1 cellular context compared by ENCODE assay signal in the genomic region with DNA sequence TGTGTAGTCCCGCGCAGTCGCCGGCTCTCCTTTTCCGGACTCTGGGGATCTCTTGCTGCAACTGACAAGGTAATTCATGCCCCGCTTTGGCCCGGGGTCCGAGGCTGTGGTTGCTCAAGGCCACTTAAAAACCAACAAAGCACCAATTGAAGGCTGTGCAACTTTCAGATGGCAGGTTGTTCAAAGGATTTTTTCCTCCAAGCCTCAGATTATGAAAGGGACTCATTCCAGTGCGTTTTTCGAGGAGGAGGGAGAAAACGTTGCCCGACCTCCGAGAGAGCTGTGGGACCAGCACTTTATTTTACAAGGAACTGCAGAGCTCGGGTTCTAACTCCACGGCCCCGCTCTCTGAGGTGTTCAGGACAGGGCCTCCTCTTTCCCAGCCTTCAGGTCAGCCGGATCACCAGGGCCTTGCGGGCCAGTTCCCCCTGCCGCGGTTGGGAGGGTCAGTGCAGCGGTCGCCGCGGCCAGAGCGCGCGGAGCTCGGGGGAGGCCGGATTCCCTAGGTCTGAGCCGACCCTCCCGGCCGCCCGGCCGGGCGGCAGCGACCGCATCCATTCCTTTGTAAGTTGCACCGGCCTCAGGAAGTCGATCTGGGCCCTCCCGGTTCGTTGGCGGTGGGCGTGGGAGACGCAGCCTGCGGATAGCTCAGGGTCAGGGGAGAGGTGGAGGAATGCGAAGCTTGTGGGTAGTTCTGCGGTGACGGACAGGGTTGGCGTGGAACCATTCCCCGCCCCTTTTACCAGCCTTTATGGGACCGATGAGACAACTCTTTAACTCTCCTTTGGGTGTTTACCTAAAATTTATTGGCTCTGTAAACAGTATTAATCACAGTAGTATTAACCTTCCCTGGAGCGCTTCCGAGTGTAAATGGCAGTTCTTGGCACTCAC.
TF ChIP-seq lines count a peak whose summit lies in the region.

No MANE protein-coding gene starts in this region.

TF ChIP-seq in HepG2, 621 proteins besides CTCF, POLR2A, EP300 and RAD21 (continued from another document and continues in another):
- TF ChIP-seq SNAPC2 (CRISPR knock-in tag; IDR thresholded peaks at IDR 0.05) (peak; percentile 79; the same call in 1 of the 2 replicates), U2AF2 (IDR thresholded peaks at IDR 0.05; ENCODE audit: low read depth, low read length) (0 out of 2 replicates have a peak, but pooled peaks have one; percentile 36), ZNF720 (CRISPR knock-in tag; IDR thresholded peaks at IDR 0.05) (no peak), SAP130 (CRISPR knock-in tag; IDR thresholded peaks at IDR 0.05; ENCODE audit: low read depth) (peak; percentile 85), HOXA5 (CRISPR knock-in tag; IDR thresholded peaks at IDR 0.05) (no peak), HDAC6 (IDR thresholded peaks at IDR 0.05; ENCODE audit: low read depth, low read length) (no peak), GABPB1 (CRISPR knock-in tag; IDR thresholded peaks at IDR 0.05) (peak; percentile 70), NFKBIZ (CRISPR knock-in tag; IDR thresholded peaks at IDR 0.05) (no peak; the same call in 1 of the 2 replicates), NR2F2 (IDR thresholded peaks at IDR 0.05; ENCODE audit: borderline replicate concordance, low read depth) (0 out of 2 replicates have a peak, but pooled peaks have one; percentile 28), ELF3 (CRISPR knock-in tag; IDR thresholded peaks at IDR 0.05) (peak; percentile 36; the same call in 1 of the 2 replicates), TGIF2 (CRISPR knock-in tag; IDR thresholded peaks at IDR 0.05) (peak; percentile 66; the same call in 1 of the 2 replicates), NFE2L1 (CRISPR knock-in tag; IDR thresholded peaks at IDR 0.05; ENCODE audit: borderline replicate concordance) (no peak), JDP2 (CRISPR knock-in tag; IDR thresholded peaks at IDR 0.05; ENCODE audit: borderline replicate concordance) (no peak), ZFP1 (CRISPR knock-in tag; IDR thresholded peaks at IDR 0.05) (no peak; the same call in 1 of the 2 replicates), MTA1 (CRISPR knock-in tag; IDR thresholded peaks at IDR 0.05; ENCODE audit: borderline replicate concordance) (peak; percentile 58; the same call in 1 of the 2 replicates), ZNF496 (CRISPR knock-in tag; IDR thresholded peaks at IDR 0.05; ENCODE audit: insufficient replicate concordance) (no peak), TCF12 (IDR thresholded peaks at IDR 0.05) (no peak), TCF12 (CRISPR knock-in tag; IDR thresholded peaks at IDR 0.05) (peak; percentile 63; the same call in 1 of the 2 replicates), ZBTB7B (CRISPR knock-in tag; IDR thresholded peaks at IDR 0.05) (peak; percentile 85), TBX3 (IDR thresholded peaks at IDR 0.05; ENCODE audit: borderline replicate concordance) (no peak), ZNF782 (CRISPR knock-in tag; IDR thresholded peaks at IDR 0.05; ENCODE audit: borderline replicate concordance) (no peak), ZNF382 (CRISPR knock-in tag; IDR thresholded peaks at IDR 0.05; ENCODE audit: borderline replicate concordance) (no peak), SMC3 (IDR thresholded peaks at IDR 0.05; ENCODE audit: low read length) (no peak; the same call in 1 of the 2 replicates), ZNF766 (CRISPR knock-in tag; IDR thresholded peaks at IDR 0.05; ENCODE audit: borderline replicate concordance) (0 out of 2 replicates have a peak, but pooled peaks have one; percentile 45), CREB1 (IDR thresholded peaks at IDR 0.05) (no peak), CREB1 (CRISPR knock-in tag; IDR thresholded peaks at IDR 0.05) (no peak; the same call in 1 of the 2 replicates), ZNF430 (CRISPR knock-in tag; IDR thresholded peaks at IDR 0.05) (no peak; the same call in none of the 2 replicates), CHD4 (IDR thresholded peaks at IDR 0.05; ENCODE audit: borderline replicate concordance, low read length) (no peak), TOE1 (CRISPR knock-in tag; IDR thresholded peaks at IDR 0.05) (peak; percentile 80; the same call in 1 of the 2 replicates), ZMYM4 (CRISPR knock-in tag; IDR thresholded peaks at IDR 0.05) (0 out of 2 replicates have a peak, but pooled peaks have one; percentile 49), XRCC5 (optimal IDR thresholded peaks at IDR 0.05; ENCODE audit: low read length) (peak; percentile 61), HNRNPUL1 (IDR thresholded peaks at IDR 0.05; ENCODE audit: low read depth, low read length) (no peak), MED13 (CRISPR knock-in tag; IDR thresholded peaks at IDR 0.05) (no peak; the same call in 1 of the 2 replicates), ZNF616 (CRISPR knock-in tag; IDR thresholded peaks at IDR 0.05; ENCODE audit: low read depth) (no peak), ZNF121 (CRISPR knock-in tag; IDR thresholded peaks at IDR 0.05) (no peak), NFE2 (CRISPR knock-in tag; IDR thresholded peaks at IDR 0.05) (no peak), JARID2 (CRISPR knock-in tag; IDR thresholded peaks at IDR 0.05; ENCODE audit: insufficient replicate concordance) (peak; percentile 48), SOX5 (CRISPR knock-in tag; IDR thresholded peaks at IDR 0.05; ENCODE audit: borderline replicate concordance) (peak; percentile 10; the same call in 1 of the 2 replicates), IRX3 (CRISPR knock-in tag; IDR thresholded peaks at IDR 0.05; ENCODE audit: borderline replicate concordance, low read depth) (no peak), SOX6 (IDR thresholded peaks at IDR 0.05) (no peak), SOX6 (CRISPR knock-in tag; IDR thresholded peaks at IDR 0.05) (0 out of 2 replicates have a peak, but pooled peaks have one; percentile 41), ZNF510 (CRISPR knock-in tag; IDR thresholded peaks at IDR 0.05; ENCODE audit: low read depth) (no peak), THYN1 (CRISPR knock-in tag; IDR thresholded peaks at IDR 0.05; ENCODE audit: borderline replicate concordance, low read depth) (no peak), TAF1 (CRISPR knock-in tag; IDR thresholded peaks at IDR 0.05) (peak; percentile 69), ZNF282 (IDR thresholded peaks at IDR 0.05; ENCODE audit: partially characterized antibody) (no peak), ZNF746 (CRISPR knock-in tag; IDR thresholded peaks at IDR 0.05) (peak; percentile 24; the same call in 1 of the 2 replicates), ZNF577 (CRISPR knock-in tag; IDR thresholded peaks at IDR 0.05; ENCODE audit: borderline replicate concordance, low read depth) (no peak), ZNF432 (CRISPR knock-in tag; IDR thresholded peaks at IDR 0.05; ENCODE audit: borderline replicate concordance) (no peak), ZNF703 (CRISPR knock-in tag; IDR thresholded peaks at IDR 0.05; ENCODE audit: borderline replicate concordance) (no peak), ZZZ3 (CRISPR knock-in tag; IDR thresholded peaks at IDR 0.05; ENCODE audit: borderline replicate concordance) (no peak), BORCS8-MEF2B (CRISPR knock-in tag; IDR thresholded peaks at IDR 0.05) (peak; percentile 41; the same call in 1 of the 2 replicates)
- TF ChIP-seq, protein P1, sequence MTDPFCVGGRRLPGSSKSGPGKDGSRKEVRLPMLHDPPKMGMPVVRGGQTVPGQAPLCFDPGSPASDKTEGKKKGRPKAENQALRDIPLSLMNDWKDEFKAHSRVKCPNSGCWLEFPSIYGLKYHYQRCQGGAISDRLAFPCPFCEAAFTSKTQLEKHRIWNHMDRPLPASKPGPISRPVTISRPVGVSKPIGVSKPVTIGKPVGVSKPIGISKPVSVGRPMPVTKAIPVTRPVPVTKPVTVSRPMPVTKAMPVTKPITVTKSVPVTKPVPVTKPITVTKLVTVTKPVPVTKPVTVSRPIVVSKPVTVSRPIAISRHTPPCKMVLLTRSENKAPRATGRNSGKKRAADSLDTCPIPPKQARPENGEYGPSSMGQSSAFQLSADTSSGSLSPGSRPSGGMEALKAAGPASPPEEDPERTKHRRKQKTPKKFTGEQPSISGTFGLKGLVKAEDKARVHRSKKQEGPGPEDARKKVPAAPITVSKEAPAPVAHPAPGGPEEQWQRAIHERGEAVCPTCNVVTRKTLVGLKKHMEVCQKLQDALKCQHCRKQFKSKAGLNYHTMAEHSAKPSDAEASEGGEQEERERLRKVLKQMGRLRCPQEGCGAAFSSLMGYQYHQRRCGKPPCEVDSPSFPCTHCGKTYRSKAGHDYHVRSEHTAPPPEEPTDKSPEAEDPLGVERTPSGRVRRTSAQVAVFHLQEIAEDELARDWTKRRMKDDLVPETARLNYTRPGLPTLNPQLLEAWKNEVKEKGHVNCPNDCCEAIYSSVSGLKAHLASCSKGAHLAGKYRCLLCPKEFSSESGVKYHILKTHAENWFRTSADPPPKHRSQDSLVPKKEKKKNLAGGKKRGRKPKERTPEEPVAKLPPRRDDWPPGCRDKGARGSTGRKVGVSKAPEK (CRISPR knock-in tag; IDR thresholded peaks at IDR 0.05; ENCODE audit: borderline replicate concordance): peak; percentile 75; the same call in 1 of the 2 replicates
- TF ChIP-seq, protein P2, sequence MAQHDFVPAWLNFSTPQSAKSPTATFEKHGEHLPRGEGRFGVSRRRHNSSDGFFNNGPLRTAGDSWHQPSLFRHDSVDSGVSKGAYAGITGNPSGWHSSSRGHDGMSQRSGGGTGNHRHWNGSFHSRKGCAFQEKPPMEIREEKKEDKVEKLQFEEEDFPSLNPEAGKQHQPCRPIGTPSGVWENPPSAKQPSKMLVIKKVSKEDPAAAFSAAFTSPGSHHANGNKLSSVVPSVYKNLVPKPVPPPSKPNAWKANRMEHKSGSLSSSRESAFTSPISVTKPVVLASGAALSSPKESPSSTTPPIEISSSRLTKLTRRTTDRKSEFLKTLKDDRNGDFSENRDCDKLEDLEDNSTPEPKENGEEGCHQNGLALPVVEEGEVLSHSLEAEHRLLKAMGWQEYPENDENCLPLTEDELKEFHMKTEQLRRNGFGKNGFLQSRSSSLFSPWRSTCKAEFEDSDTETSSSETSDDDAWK (CRISPR knock-in tag; IDR thresholded peaks at IDR 0.05): no peak
- TF ChIP-seq, protein P3, sequence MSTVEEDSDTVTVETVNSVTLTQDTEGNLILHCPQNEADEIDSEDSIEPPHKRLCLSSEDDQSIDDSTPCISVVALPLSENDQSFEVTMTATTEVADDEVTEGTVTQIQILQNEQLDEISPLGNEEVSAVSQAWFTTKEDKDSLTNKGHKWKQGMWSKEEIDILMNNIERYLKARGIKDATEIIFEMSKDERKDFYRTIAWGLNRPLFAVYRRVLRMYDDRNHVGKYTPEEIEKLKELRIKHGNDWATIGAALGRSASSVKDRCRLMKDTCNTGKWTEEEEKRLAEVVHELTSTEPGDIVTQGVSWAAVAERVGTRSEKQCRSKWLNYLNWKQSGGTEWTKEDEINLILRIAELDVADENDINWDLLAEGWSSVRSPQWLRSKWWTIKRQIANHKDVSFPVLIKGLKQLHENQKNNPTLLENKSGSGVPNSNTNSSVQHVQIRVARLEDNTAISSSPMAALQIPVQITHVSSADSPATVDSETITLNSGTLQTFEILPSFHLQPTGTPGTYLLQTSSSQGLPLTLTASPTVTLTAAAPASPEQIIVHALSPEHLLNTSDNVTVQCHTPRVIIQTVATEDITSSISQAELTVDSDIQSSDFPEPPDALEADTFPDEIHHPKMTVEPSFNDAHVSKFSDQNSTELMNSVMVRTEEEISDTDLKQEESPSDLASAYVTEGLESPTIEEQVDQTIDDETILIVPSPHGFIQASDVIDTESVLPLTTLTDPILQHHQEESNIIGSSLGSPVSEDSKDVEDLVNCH (CRISPR knock-in tag; IDR thresholded peaks at IDR 0.05): no peak
- TF ChIP-seq, protein P4, sequence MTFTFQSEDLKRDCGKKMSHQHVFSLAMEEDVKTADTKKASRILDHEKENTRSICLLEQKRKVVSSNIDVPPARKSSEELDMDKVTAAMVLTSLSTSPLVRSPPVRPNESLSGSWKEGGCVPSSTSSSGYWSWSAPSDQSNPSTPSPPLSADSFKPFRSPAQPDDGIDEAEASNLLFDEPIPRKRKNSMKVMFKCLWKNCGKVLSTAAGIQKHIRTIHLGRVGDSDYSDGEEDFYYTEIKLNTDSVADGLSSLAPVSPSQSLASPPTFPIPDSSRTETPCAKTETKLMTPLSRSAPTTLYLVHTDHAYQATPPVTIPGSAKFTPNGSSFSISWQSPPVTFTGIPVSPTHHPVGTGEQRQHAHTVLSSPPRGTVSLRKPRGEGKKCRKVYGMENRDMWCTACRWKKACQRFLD (CRISPR knock-in tag; IDR thresholded peaks at IDR 0.05; ENCODE audit: borderline replicate concordance): no peak
- TF ChIP-seq, protein P5, sequence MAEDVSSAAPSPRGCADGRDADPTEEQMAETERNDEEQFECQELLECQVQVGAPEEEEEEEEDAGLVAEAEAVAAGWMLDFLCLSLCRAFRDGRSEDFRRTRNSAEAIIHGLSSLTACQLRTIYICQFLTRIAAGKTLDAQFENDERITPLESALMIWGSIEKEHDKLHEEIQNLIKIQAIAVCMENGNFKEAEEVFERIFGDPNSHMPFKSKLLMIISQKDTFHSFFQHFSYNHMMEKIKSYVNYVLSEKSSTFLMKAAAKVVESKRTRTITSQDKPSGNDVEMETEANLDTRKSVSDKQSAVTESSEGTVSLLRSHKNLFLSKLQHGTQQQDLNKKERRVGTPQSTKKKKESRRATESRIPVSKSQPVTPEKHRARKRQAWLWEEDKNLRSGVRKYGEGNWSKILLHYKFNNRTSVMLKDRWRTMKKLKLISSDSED (CRISPR knock-in tag; IDR thresholded peaks at IDR 0.05): 0 out of 2 replicates have a peak, but pooled peaks have one; percentile 57
- TF ChIP-seq, protein P6, sequence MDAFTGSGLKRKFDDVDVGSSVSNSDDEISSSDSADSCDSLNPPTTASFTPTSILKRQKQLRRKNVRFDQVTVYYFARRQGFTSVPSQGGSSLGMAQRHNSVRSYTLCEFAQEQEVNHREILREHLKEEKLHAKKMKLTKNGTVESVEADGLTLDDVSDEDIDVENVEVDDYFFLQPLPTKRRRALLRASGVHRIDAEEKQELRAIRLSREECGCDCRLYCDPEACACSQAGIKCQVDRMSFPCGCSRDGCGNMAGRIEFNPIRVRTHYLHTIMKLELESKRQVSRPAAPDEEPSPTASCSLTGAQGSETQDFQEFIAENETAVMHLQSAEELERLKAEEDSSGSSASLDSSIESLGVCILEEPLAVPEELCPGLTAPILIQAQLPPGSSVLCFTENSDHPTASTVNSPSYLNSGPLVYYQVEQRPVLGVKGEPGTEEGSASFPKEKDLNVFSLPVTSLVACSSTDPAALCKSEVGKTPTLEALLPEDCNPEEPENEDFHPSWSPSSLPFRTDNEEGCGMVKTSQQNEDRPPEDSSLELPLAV (CRISPR knock-in tag; conservative IDR thresholded peaks at IDR 0.05; ENCODE audit: low read depth): no peak
- TF ChIP-seq, protein P7, sequence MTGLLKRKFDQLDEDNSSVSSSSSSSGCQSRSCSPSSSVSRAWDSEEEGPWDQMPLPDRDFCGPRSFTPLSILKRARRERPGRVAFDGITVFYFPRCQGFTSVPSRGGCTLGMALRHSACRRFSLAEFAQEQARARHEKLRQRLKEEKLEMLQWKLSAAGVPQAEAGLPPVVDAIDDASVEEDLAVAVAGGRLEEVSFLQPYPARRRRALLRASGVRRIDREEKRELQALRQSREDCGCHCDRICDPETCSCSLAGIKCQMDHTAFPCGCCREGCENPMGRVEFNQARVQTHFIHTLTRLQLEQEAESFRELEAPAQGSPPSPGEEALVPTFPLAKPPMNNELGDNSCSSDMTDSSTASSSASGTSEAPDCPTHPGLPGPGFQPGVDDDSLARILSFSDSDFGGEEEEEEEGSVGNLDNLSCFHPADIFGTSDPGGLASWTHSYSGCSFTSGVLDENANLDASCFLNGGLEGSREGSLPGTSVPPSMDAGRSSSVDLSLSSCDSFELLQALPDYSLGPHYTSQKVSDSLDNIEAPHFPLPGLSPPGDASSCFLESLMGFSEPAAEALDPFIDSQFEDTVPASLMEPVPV (CRISPR knock-in tag; IDR thresholded peaks at IDR 0.05): peak; percentile 73
- TF ChIP-seq, protein P8, sequence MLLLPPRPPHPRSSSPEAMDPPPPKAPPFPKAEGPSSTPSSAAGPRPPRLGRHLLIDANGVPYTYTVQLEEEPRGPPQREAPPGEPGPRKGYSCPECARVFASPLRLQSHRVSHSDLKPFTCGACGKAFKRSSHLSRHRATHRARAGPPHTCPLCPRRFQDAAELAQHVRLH (CRISPR knock-in tag; IDR thresholded peaks at IDR 0.05; ENCODE audit: borderline replicate concordance, low read depth): no peak
